In the genomic region with DNA sequence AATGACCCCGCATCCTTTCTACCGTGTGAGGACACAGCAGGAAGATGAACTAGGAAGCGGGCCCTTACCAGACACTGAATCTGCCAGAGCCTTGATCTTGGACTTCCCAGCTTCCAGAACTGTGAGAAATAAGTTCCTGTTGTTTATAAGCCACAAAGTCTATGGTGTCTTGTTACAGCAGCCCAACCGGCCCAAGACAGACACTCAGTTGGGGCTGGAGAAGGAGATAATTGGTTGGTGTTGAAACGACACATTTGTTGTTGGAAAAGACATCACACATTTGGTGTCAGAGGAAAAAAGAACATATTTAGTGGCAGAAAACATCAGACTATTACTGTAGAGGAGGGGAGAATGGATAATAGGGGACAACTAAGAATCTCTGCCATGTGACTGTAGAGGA, we compare ENCODE assay signal across 21 cellular contexts.
DNase-seq lines count a peak whose midpoint lies in the region; ATAC-seq, FAIRE-seq and TF ChIP-seq lines count a peak whose summit lies in the region.
"Had no signal": no experiment of that assay in that cellular context is flagged by ENCODE, and none has a peak within 500 bp of the region (broad histone marks: within the 10 kb centered on the region; RNA-seq: fewer than 3 reads in every experiment).

No MANE protein-coding gene starts in this region.

- ATAC-seq in stimulated activated memory B cell treated with anti-CD40 and anti-IgM and Interleukin-4, amounts not matched to agents 10 μg/mL and 1 μg/mL and 100 μg/mL, for 72 hours, result no peak
- ATAC-seq: HCT116 had no signal

- peaks cover 8% of the 10 kb centered on the region for H3K9me3 Mint-ChIP-seq in stimulated activated memory B cell treated with anti-CD40 and anti-IgM and Interleukin-4, amounts not matched to agents 10 μg/mL and 1 μg/mL and 100 μg/mL, for 72 hours
- H3K9me3 Mint-ChIP-seq in activated T-helper 1 cell treated with anti-CD3 and anti-CD28 coated beads, Interleukin-12 subunit alpha, Interleukin-12 subunit beta, Interleukin-2, Interleukin-4 antibody, amounts not matched to agents 30 ng/mL and 10 ng/mL and 1 ng/mL, durations not matched to agents 14 hours and 24 hours and 36 hours, result no peaks in the 10 kb centered on the region
- H3K9me3 Mint-ChIP-seq: HFFc6 had no signal

- intact Hi-C loops in activated T-helper 1 cell treated with anti-CD3 and anti-CD28 coated beads, Interleukin-12 subunit alpha, Interleukin-12 subunit beta, Interleukin-2, Interleukin-4 antibody, amounts not matched to agents 30 ng/mL and 10 ng/mL and 1 ng/mL, durations not matched to agents 14 hours and 24 hours and 36 hours (cut with micrococcal nuclease), result no loop called here

- H3K27ac ChIP-seq in HEK293 (ENCODE audit: extremely low read depth, low read depth, low read length) (no peak overlapping the region), H1 (ENCODE audit: low read depth, low read length) (no peak overlapping the region)

- no peaks in the 10 kb centered on the region for H3K36me3 ChIP-seq in HEK293 (ENCODE audit: control insufficient read depth in 2 of 2, insufficient read depth in 1 of 2, low read length in 2 of 2)
- no peaks in the 10 kb centered on the region for H3K36me3 ChIP-seq in H1 (ENCODE audit: control insufficient read depth in 2 of 4, insufficient read depth in 4 of 4, low read length in 3 of 4)

- no peak overlapping the region for H4K91ac ChIP-seq in H1 (replicated peaks; ENCODE audit: insufficient read length, low read length)

- H3K4me1 ChIP-seq in HEK293 (ENCODE audit: control insufficient read depth, insufficient read depth, low read length) (no peaks in the 10 kb centered on the region), H1 (replicated peaks in 1 of 4; ENCODE audit: control insufficient read depth in 3 of 4, insufficient read depth in 4 of 4, low read length in 3 of 4) (peaks cover 0 to 4% (median under 1%) of the 10 kb centered on the region in 4 experiments; a peak in 2 of 7 replicates)

- H3K79me1 ChIP-seq in H1 (ENCODE audit: low read depth, low read length), result no peaks in the 10 kb centered on the region

- no peaks in the 10 kb centered on the region for H3K79me2 ChIP-seq in H1 (ENCODE audit: control insufficient read depth in 1 of 2, insufficient read depth in 2 of 2, low read length in 2 of 2)

- H3K14ac ChIP-seq in H1 (ENCODE audit: insufficient read length), result no peak overlapping the region

- no peak overlapping the region for H3K9ac ChIP-seq in H1 (replicated peaks in 1 of 4; ENCODE audit: extremely low read depth in 1 of 4, low read depth in 3 of 4, low read length in 3 of 4)

- no peak overlapping the region for H2BK120ac ChIP-seq in H1 (replicated peaks; ENCODE audit: low read depth, low read length)

- no peak overlapping the region for H3K27ac Mint-ChIP-seq in stimulated activated memory B cell treated with anti-CD40 and anti-IgM and Interleukin-4, amounts not matched to agents 10 μg/mL and 1 μg/mL and 100 μg/mL, for 72 hours
- no peak overlapping the region for H3K27ac Mint-ChIP-seq in activated T-helper 1 cell treated with anti-CD3 and anti-CD28 coated beads, Interleukin-12 subunit alpha, Interleukin-12 subunit beta, Interleukin-2, Interleukin-4 antibody, amounts not matched to agents 30 ng/mL and 10 ng/mL and 1 ng/mL, durations not matched to agents 14 hours and 24 hours and 36 hours
- H3K27ac Mint-ChIP-seq: CD4-positive, alpha-beta memory T cell; HFFc6 had no signal

- 83% methylated on average over 5 of the region's 5 CpGs; no CpG with 5 or more reads in 1 of the 2 experiments for WGBS in H1 (ENCODE audit: extremely low coverage in 1 of 2, insufficient coverage in 1 of 2, insufficient read length in 1 of 2, insufficient replicate concordance in 2 of 2, low coverage in 1 of 2, low lambda C conversion rate in 2 of 2, missing lambda C conversion rate in 1 of 2), 2 experiments

- no peaks in the 10 kb centered on the region for H4K20me1 ChIP-seq in H1 (replicated peaks in 1 of 2; ENCODE audit: control insufficient read depth in 1 of 2, insufficient read depth in 2 of 2, low read length in 2 of 2)

- H2AFZ ChIP-seq in H1 (ENCODE audit: low read length), result peak overlapping the region; percentile 67; the same call in 1 of the 2 replicates

- H2AK5ac ChIP-seq in H1 (ENCODE audit: low read depth, low read length), result no peak overlapping the region

- H3K18ac ChIP-seq in H1 (ENCODE audit: extremely low read depth, low read length), result no peak overlapping the region

- H4K8ac ChIP-seq in H1 (ENCODE audit: extremely low read depth, insufficient read depth, low read length), result no peak overlapping the region

- H3K23me2 ChIP-seq in H1 (ENCODE audit: low read depth, low read length), result no peaks in the 10 kb centered on the region

- no peak overlapping the region for H3K4me3 ChIP-seq in HEK293 (ENCODE audit: low read depth, low read length)
- no peak overlapping the region for H3K4me3 ChIP-seq in H1 (ENCODE audit: extremely low read depth in 1 of 4, insufficient read depth in 2 of 4, low read depth in 3 of 4, low read length in 4 of 4)

- H3K56ac ChIP-seq in H1 (replicated peaks; ENCODE audit: insufficient read length, low read depth, low read length), result no peak overlapping the region

- H3K9me3 ChIP-seq in HEK293 (ENCODE audit: control insufficient read depth, insufficient read depth, low read depth, low read length) (no peaks in the 10 kb centered on the region), H1 (ENCODE audit: insufficient read depth in 2 of 2, low read depth in 1 of 2, low read length in 1 of 2) (peaks cover 3 to 7% of the 10 kb centered on the region in 2 experiments; a peak in 1 of 4 replicates)

- no peak overlapping the region for H3K4me3 Mint-ChIP-seq in stimulated activated memory B cell treated with anti-CD40 and anti-IgM and Interleukin-4, amounts not matched to agents 10 μg/mL and 1 μg/mL and 100 μg/mL, for 72 hours
- no peak overlapping the region for H3K4me3 Mint-ChIP-seq in activated T-helper 1 cell treated with anti-CD3 and anti-CD28 coated beads, Interleukin-12 subunit alpha, Interleukin-12 subunit beta, Interleukin-2, Interleukin-4 antibody, amounts not matched to agents 30 ng/mL and 10 ng/mL and 1 ng/mL, durations not matched to agents 14 hours and 24 hours and 36 hours
- H3K4me3 Mint-ChIP-seq: CD4-positive, alpha-beta memory T cell; HFFc6 had no signal

- DNase-seq in NCI-H510A treated with DMSO at 0.1 percent for 48 hours (lab: John Stamatoyannopoulos, UW) (peak; percentile 13), NCI-H510A (lab: John Stamatoyannopoulos, UW) (no peak), H1 (ENCODE audit: low read depth in 1 of 2, low spot score in 2 of 2) (no peak), NCI-H2171 (lab: John Stamatoyannopoulos, UW) (no peak)
- no peak for DNase-seq in activated T-helper 1 cell treated with anti-CD3 and anti-CD28 coated beads, Interleukin-12 subunit alpha, Interleukin-12 subunit beta, Interleukin-2, Interleukin-4 antibody, amounts not matched to agents 30 ng/mL and 10 ng/mL and 1 ng/mL, durations not matched to agents 14 hours and 24 hours and 36 hours (ENCODE audit: low spot score)
- DNase-seq: 8988T; C1 segment of cervical spinal cord; Calu3; CD4-positive, alpha-beta memory T cell; COR-L47; DMS53; DMS79 treated with DMSO at 0.1 percent for 48 hours; GF-D8; GOT3; H7; HFFc6 had no signal

- H3K4me2 ChIP-seq in H1 (ENCODE audit: insufficient read depth in 1 of 2, low read depth in 2 of 2, low read length in 2 of 2), result no peak overlapping the region

- H3K23ac ChIP-seq in H1 (ENCODE audit: insufficient read length), result no peak overlapping the region

- no peak overlapping the region for H4K5ac ChIP-seq in H1 (ENCODE audit: insufficient read length, low read depth, low read length)

- peaks cover 13% of the 10 kb centered on the region for H3K27me3 Mint-ChIP-seq in stimulated activated memory B cell treated with anti-CD40 and anti-IgM and Interleukin-4, amounts not matched to agents 10 μg/mL and 1 μg/mL and 100 μg/mL, for 72 hours
- peaks cover 26% of the 10 kb centered on the region for H3K27me3 Mint-ChIP-seq in activated T-helper 1 cell treated with anti-CD3 and anti-CD28 coated beads, Interleukin-12 subunit alpha, Interleukin-12 subunit beta, Interleukin-2, Interleukin-4 antibody, amounts not matched to agents 30 ng/mL and 10 ng/mL and 1 ng/mL, durations not matched to agents 14 hours and 24 hours and 36 hours (ENCODE audit: insufficient read depth)

- no peak for TF ChIP-seq RAD21 in H1 (IDR thresholded peaks at IDR 0.05 in 1 of 2, conservative IDR thresholded peaks at IDR 0.05 in 1 of 2; ENCODE audit: low read depth in 2 of 2, low read length in 2 of 2)

- H2BK20ac ChIP-seq in H1 (ENCODE audit: low read length), result no peak overlapping the region

- TF ChIP-seq CTCF in HEK293 (tag by site-specific recombination; IDR thresholded peaks at IDR 0.05) (no peak), H1 (IDR thresholded peaks at IDR 0.05; ENCODE audit: control extremely low read depth in 1 of 3, insufficient read depth in 1 of 3, low read depth in 1 of 3, low read length in 3 of 3) (no peak)

- TF ChIP-seq POLR2A in H1 (IDR thresholded peaks at IDR 0.05; ENCODE audit: control extremely low read depth in 1 of 2, low read depth in 2 of 2, low read length in 2 of 2), result no peak

- no peaks in the 10 kb centered on the region for H3K4me1 Mint-ChIP-seq in stimulated activated memory B cell treated with anti-CD40 and anti-IgM and Interleukin-4, amounts not matched to agents 10 μg/mL and 1 μg/mL and 100 μg/mL, for 72 hours
- H3K4me1 Mint-ChIP-seq in activated T-helper 1 cell treated with anti-CD3 and anti-CD28 coated beads, Interleukin-12 subunit alpha, Interleukin-12 subunit beta, Interleukin-2, Interleukin-4 antibody, amounts not matched to agents 30 ng/mL and 10 ng/mL and 1 ng/mL, durations not matched to agents 14 hours and 24 hours and 36 hours (ENCODE audit: low read depth), result no peaks in the 10 kb centered on the region
- H3K4me1 Mint-ChIP-seq: CD4-positive, alpha-beta memory T cell had no signal

- H3K36me3 Mint-ChIP-seq in stimulated activated memory B cell treated with anti-CD40 and anti-IgM and Interleukin-4, amounts not matched to agents 10 μg/mL and 1 μg/mL and 100 μg/mL, for 72 hours, result no peaks in the 10 kb centered on the region
- no peaks in the 10 kb centered on the region for H3K36me3 Mint-ChIP-seq in activated T-helper 1 cell treated with anti-CD3 and anti-CD28 coated beads, Interleukin-12 subunit alpha, Interleukin-12 subunit beta, Interleukin-2, Interleukin-4 antibody, amounts not matched to agents 30 ng/mL and 10 ng/mL and 1 ng/mL, durations not matched to agents 14 hours and 24 hours and 36 hours (ENCODE audit: low read depth)
- H3K36me3 Mint-ChIP-seq: CD4-positive, alpha-beta memory T cell had no signal

- POLR2A ChIA-PET in HEK293 (lab: Yijun Ruan, JAX) (no interaction called here), H1 (lab: Charles Lee; ENCODE audit: partially characterized antibody) (interaction anchor here (1.2 kb wide), 2 partner anchors 22 to 33 kb away, joined by 3 to 5 read pairs; no protein-coding TSS in a partner anchor)

- no peak overlapping the region for H2BK15ac ChIP-seq in H1 (ENCODE audit: low read length)

- FAIRE-seq in H1 (lab: Jason Lieb, UNC), result no peak
- FAIRE-seq: GM12891, GM18507 had no signal

- CTCF ChIA-PET in HEK293 (lab: Yijun Ruan, JAX), result interaction anchor here (0.9 to 1.9 kb wide), 2 partner anchors 38 to 411 kb away, joined by 4 to 12 read pairs; no protein-coding TSS in a partner anchor
- CTCF ChIA-PET in H1 (lab: Charles Lee; ENCODE audit: partially characterized antibody), result no interaction called here

- H3K27me3 ChIP-seq in H1 (replicated peaks in 1 of 4; ENCODE audit: control insufficient read depth in 3 of 4, extremely low read depth in 1 of 4, insufficient read depth in 3 of 4, low read length in 3 of 4), result no peaks in the 10 kb centered on the region

- H3K4ac ChIP-seq in H1 (replicated peaks; ENCODE audit: insufficient read length, low read depth, low read length), result no peak overlapping the region

- H2BK12ac ChIP-seq in H1 (ENCODE audit: low read depth, low read length), result no peak overlapping the region

- TF ChIP-seq EP300 in H1 (IDR thresholded peaks at IDR 0.05; ENCODE audit: borderline replicate concordance in 1 of 2, low read depth in 2 of 2, low read length in 2 of 2), result no peak

- H2BK5ac ChIP-seq in H1 (ENCODE audit: low read depth, low read length), result no peak overlapping the region
